In the genomic region with DNA sequence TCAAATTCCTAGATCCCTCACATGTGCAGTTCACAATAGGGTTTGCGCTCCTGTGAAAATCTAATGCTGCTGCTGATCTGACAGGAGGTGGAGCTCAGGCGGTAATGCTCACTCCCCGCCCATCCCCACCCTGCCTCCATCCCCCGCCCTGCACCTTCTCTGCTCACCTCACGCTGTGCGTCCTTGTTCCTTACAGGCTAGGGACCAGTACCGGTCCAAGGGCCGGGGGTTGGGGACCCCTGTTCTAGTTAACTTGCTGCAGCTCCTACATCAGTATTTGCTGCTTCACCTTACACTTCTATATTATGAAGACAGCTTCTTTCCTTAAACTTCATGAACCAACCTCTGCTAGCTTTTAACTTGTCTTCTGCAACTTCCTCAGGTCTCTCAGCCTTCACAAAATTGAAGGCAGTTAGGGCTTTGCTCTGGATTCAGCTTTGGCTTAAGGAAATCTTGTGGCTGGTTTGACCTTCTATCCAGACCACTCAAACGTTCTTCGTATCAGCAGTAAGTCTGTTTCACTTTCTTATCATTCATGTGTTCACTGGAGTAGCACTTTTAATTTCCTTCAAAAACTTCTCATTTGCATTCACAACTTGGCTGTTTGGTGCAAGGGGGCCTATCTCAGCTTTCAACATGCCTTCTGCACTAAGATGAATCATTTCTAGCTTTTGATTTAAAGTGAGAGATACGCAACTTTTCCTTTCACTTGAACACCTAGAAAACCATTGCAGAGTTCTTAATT, we compare ENCODE assay signal across 8 cellular contexts. TPM values are rescaled to one million over a fixed set of nuclear protein-coding genes. Genes with fewer than 3 reads are reported as not detected.
DNase-seq lines count a peak whose midpoint lies in the region; ATAC-seq and TF ChIP-seq lines count a peak whose summit lies in the region.

No MANE protein-coding gene starts in this region.

- H3K27me3 ChIP-seq in OCI-LY1 (ENCODE audit: insufficient read depth, low read length) = no peaks in the 10 kb centered on the region
- no peaks in the 10 kb centered on the region for H3K27me3 ChIP-seq in prostate gland (replicated peaks; ENCODE audit: insufficient read depth)

- TF ChIP-seq CTCF in GM10248 (IDR thresholded peaks at IDR 0.05; ENCODE audit: control extremely low read depth, extremely low read depth, low read depth, missing control alignments) (no peak), OCI-LY1 (IDR thresholded peaks at IDR 0.05; ENCODE audit: low read length) (no peak), prostate gland (IDR thresholded peaks at IDR 0.05) (no peak)

- H3K36me3 ChIP-seq in OCI-LY1 (ENCODE audit: insufficient read depth, low read length) = no peaks in the 10 kb centered on the region
- no peaks in the 10 kb centered on the region for H3K36me3 ChIP-seq in prostate gland

- TF ChIP-seq POLR2A in prostate gland (IDR thresholded peaks at IDR 0.05) = no peak

- peak overlapping the region; percentile 96 for H3K4me3 ChIP-seq in OCI-LY1 (ENCODE audit: low read depth, low read length, poor library complexity, severe bottlenecking)
- peak overlapping the region; percentile 14 to 29 for H3K4me3 ChIP-seq in prostate gland

- DNase-seq in GM10248 (ENCODE audit: extremely low spot score) (peak; percentile 25), Right ventricle myocardium inferior (ENCODE audit: missing footprints) (no peak), prostate gland (ENCODE audit: low spot score) (peak; percentile 44), NCI-H1930 (lab: John Stamatoyannopoulos, UW) (no peak), NCI-H345 treated with DMSO at 0.1 percent for 48 hours (lab: John Stamatoyannopoulos, UW; ENCODE audit: unreplicated experiment) (no peak)
- DNase-seq in activated T-helper 9 cell treated with anti-CD3 and anti-CD28 coated beads, Interleukin-2, amount 50 U/mL, for 16 hours (ENCODE audit: low read depth) = peak; percentile 28

- H3K9ac ChIP-seq in OCI-LY1 (ENCODE audit: low read length) = peak overlapping the region; percentile 89

- CTCF ChIA-PET in GM10248 (lab: Yijun Ruan, JAX) = interaction anchor here (0.5 to 1.4 kb wide), 8 partner anchors 14 to 917 kb away, joined by 3 to 5 read pairs (median 4); no protein-coding TSS in a partner anchor

- 17% methylated on average over 11 of the region's 11 CpGs for WGBS in prostate gland

- H3F3A ChIP-seq in OCI-LY1 (ENCODE audit: insufficient read depth, low read length) = no peaks in the 10 kb centered on the region

- peak overlapping the region; percentile 70 for H3K27ac ChIP-seq in OCI-LY1 (ENCODE audit: low read depth, low read length, poor library complexity, severe bottlenecking)
- peak overlapping the region; percentile 90 to 98 for H3K27ac ChIP-seq in prostate gland

- H2AFZ ChIP-seq in OCI-LY1 (ENCODE audit: low read length) = no peak overlapping the region; the same call in 1 of the 2 replicates

- ATAC-seq in HG02610 (IDR thresholded peaks at IDR 0.05; ENCODE audit: unreplicated experiment) (peak; percentile 43), Right ventricle myocardium inferior (peak; percentile 22)

- H3K4me1 ChIP-seq in OCI-LY1 (ENCODE audit: insufficient read depth, low read length, severe bottlenecking) = peaks cover 32% of the 10 kb centered on the region
- no peaks in the 10 kb centered on the region for H3K4me1 ChIP-seq in prostate gland (replicated peaks)

- H3K9me3 ChIP-seq in OCI-LY1 (ENCODE audit: low read length) (no peaks in the 10 kb centered on the region), prostate gland (no peaks in the 10 kb centered on the region)

- intact Hi-C loops in Right ventricle myocardium inferior (cut with DNase I) = loop anchor here (10.0 kb wide), 1 partner anchor 108 kb away; a partner anchor contains a TSS
- intact Hi-C loops in prostate gland (cut with DNase I) = loop anchor here (10.0 kb wide), 2 partner anchors 128 to 162 kb away; a partner anchor contains a TSS

- H4K20me1 ChIP-seq in OCI-LY1 (ENCODE audit: insufficient read depth, low read length) = no peaks in the 10 kb centered on the region

- POLR2A ChIA-PET in GM10248 (lab: Yijun Ruan, JAX) = interaction anchor here (0.5 kb wide), 1 partner anchor 793 kb away, joined by 3 read pairs; no protein-coding TSS in a partner anchor

- H3K4me2 ChIP-seq in OCI-LY1 (ENCODE audit: low read length) = peak overlapping the region; percentile 98

- H3K9me2 ChIP-seq in OCI-LY1 (ENCODE audit: low read depth, low read length) = no peaks in the 10 kb centered on the region

- H3K79me2 ChIP-seq in OCI-LY1 (ENCODE audit: insufficient read depth, low read length) = peaks cover 25% of the 10 kb centered on the region

RNA-seq across cellular contexts. Expression of a gene that starts 1.7 kb away (rescaled TPM):
- total RNA-seq in Right ventricle myocardium inferior = 13.5 TPM
- total RNA-seq in prostate gland = 10 to 100 TPM; 38.5 to 43.2 TPM

Comparison
In these comparisons a context has a peak if more than half of its experiments do, and no peak if none do; other contexts are left out.
1. DNase-seq: peak in GM10248 (single experiment), activated T-helper 9 cell treated with anti-CD3 and anti-CD28 coated beads, Interleukin-2, amount 50 U/mL, for 16 hours (single experiment) and prostate gland (single experiment); none in Right ventricle myocardium inferior (single experiment), NCI-H1930 (0 of 2) and NCI-H345 treated with DMSO at 0.1 percent for 48 hours (single experiment).